In the genomic region with DNA sequence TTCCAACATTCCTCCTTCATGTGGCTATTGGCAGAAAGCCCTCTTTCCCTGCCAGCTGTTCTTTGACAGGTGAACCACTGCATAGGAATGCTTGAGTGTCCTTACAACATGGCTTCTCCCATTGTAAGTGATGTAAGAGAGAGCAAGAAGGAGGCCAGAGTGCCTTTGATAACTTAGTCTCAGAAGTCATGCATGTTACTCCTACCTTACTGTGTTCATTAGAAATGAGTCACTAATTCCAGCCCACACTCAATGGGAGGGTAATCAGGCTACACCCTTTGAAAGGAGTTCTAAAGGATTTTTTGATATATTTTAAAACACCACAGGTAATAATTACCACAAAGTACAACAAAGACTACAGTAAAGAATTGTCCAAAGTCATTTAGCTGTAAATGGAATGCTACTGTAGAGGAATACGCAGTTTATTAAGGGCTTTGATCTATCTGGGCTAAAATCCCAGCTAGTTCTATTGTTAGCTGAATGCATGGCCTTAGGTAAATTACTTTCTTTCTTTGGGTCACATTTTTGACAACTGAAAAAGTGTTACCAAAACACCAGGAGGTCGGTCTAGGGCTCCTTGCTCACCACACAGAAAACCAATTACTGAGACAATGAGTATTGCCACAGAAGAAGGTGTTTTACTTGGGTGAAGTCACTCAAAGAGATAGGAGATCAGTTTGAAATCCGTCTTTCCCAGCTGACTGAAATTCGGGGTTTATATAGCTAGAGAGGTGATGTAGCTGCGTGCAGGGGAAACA, we compare ENCODE assay signal across 15 cellular contexts.
DNase-seq lines count a peak whose midpoint lies in the region; ATAC-seq, FAIRE-seq and TF ChIP-seq lines count a peak whose summit lies in the region.
"Had no signal": no experiment of that assay in that cellular context is flagged by ENCODE, and none has a peak within 500 bp of the region (broad histone marks: within the 10 kb centered on the region; RNA-seq: fewer than 3 reads in every experiment).

No MANE protein-coding gene starts in this region.

- no peak overlapping the region for H3K4me3 ChIP-seq in H1 (ENCODE audit: extremely low read depth in 1 of 4, insufficient read depth in 2 of 4, low read depth in 3 of 4, low read length in 4 of 4)
- H3K4me3 ChIP-seq in left lung: no peak overlapping the region
- H3K4me3 ChIP-seq in effector memory CD4-positive, alpha-beta T cell (ENCODE audit: insufficient read depth, low read depth, low read length, poor library complexity, severe bottlenecking): no peak overlapping the region
- H3K4me3 ChIP-seq in upper lobe of left lung: no peak overlapping the region
- H3K4me3 ChIP-seq: A549, PC-9 had no signal

- ATAC-seq in left lung (peak; percentile 90), GM18867 (IDR thresholded peaks at IDR 0.05; ENCODE audit: unreplicated experiment) (no peak), upper lobe of left lung (ENCODE audit: low FRiP score in 2 of 2) (no peak)
- ATAC-seq: A549 had no signal

- no peak overlapping the region for H3K4me2 ChIP-seq in H1 (ENCODE audit: insufficient read depth in 1 of 2, low read depth in 2 of 2, low read length in 2 of 2)
- H3K4me2 ChIP-seq: A549, PC-9 had no signal

- no peaks in the 10 kb centered on the region for H3K79me1 ChIP-seq in H1 (ENCODE audit: low read depth, low read length)

- intact Hi-C loops in left lung (cut with DNase I): no loop called here

- WGBS in H1 (ENCODE audit: extremely low coverage in 1 of 2, insufficient coverage in 1 of 2, insufficient read length in 1 of 2, insufficient replicate concordance in 2 of 2, low coverage in 1 of 2, low lambda C conversion rate in 2 of 2, missing lambda C conversion rate in 1 of 2), 2 experiments: 85% methylated on average over 5 of the region's 5 CpGs; no CpG with 5 or more reads in 1 of the 2 experiments
- WGBS in upper lobe of left lung, 2 donors: 57 to 65% methylated on average over 5 of the region's 5 CpGs

- H2BK12ac ChIP-seq in H1 (ENCODE audit: low read depth, low read length): no peak overlapping the region

- FAIRE-seq in H1 (lab: Jason Lieb, UNC): no peak
- FAIRE-seq: A549 had no signal

- no peak overlapping the region for H3K23ac ChIP-seq in H1 (ENCODE audit: insufficient read length)

- no peak for TF ChIP-seq POLR2A in H1 (IDR thresholded peaks at IDR 0.05; ENCODE audit: control extremely low read depth in 1 of 2, low read depth in 2 of 2, low read length in 2 of 2)
- no peak for TF ChIP-seq POLR2A in upper lobe of left lung (IDR thresholded peaks at IDR 0.05)

- no peak overlapping the region for H4K5ac ChIP-seq in H1 (ENCODE audit: insufficient read length, low read depth, low read length)

- peak; percentile 4 for DNase-seq in ELF-1 (ENCODE audit: low read depth, low spot score)
- DNase-seq in SW480 (ENCODE audit: low spot score): peak; percentile 13
- no peak for DNase-seq in H1 (ENCODE audit: low read depth in 1 of 2, low spot score in 2 of 2)
- DNase-seq in left lung: no peak
- DNase-seq in activated CD8-positive, alpha-beta memory T cell treated with anti-CD3 and anti-CD28 coated beads, Interleukin-2, amount 50 U/mL, for 4 hours: no peak
- DNase-seq in effector memory CD4-positive, alpha-beta T cell: no peak
- no peak for DNase-seq in upper lobe of left lung
- DNase-seq: DMS153, NCI-H187, NCI-H526 treated with DMSO at 0.1 percent for 48 hours, PC-9 had no signal

- H3K9ac ChIP-seq in H1 (replicated peaks in 1 of 4; ENCODE audit: extremely low read depth in 1 of 4, low read depth in 3 of 4, low read length in 3 of 4): no peak overlapping the region

- H3K56ac ChIP-seq in H1 (replicated peaks; ENCODE audit: insufficient read length, low read depth, low read length): no peak overlapping the region

- no peaks in the 10 kb centered on the region for H3K23me2 ChIP-seq in H1 (ENCODE audit: low read depth, low read length)

- no peaks in the 10 kb centered on the region for H3K9me3 ChIP-seq in H1 (ENCODE audit: insufficient read depth in 2 of 2, low read depth in 1 of 2, low read length in 1 of 2)
- peaks cover 0 to 8% of the 10 kb centered on the region in 2 donors for H3K9me3 ChIP-seq in left lung
- H3K9me3 ChIP-seq in effector memory CD4-positive, alpha-beta T cell (ENCODE audit: control insufficient read depth, low read length): no peaks in the 10 kb centered on the region
- H3K9me3 ChIP-seq in upper lobe of left lung: peaks cover 0 to 8% (median 1%) of the 10 kb centered on the region in 4 donors
- H3K9me3 ChIP-seq: A549 had no signal

- no peak overlapping the region for H2BK20ac ChIP-seq in H1 (ENCODE audit: low read length)

- no peak overlapping the region for H3K14ac ChIP-seq in H1 (ENCODE audit: insufficient read length)

- H3K27me3 ChIP-seq in H1 (replicated peaks in 1 of 4; ENCODE audit: control insufficient read depth in 3 of 4, extremely low read depth in 1 of 4, insufficient read depth in 3 of 4, low read length in 3 of 4) (no peaks in the 10 kb centered on the region), left lung (no peaks in the 10 kb centered on the region), upper lobe of left lung (no peaks in the 10 kb centered on the region)
- no peaks in the 10 kb centered on the region for H3K27me3 ChIP-seq in effector memory CD4-positive, alpha-beta T cell (replicated peaks; ENCODE audit: control insufficient read depth, insufficient read depth, low read length, poor library complexity, severe bottlenecking)

- no peaks in the 10 kb centered on the region for H3K79me2 ChIP-seq in H1 (ENCODE audit: control insufficient read depth in 1 of 2, insufficient read depth in 2 of 2, low read length in 2 of 2)

- no peak overlapping the region for H3K18ac ChIP-seq in H1 (ENCODE audit: extremely low read depth, low read length)

- TF ChIP-seq RAD21 in H1 (IDR thresholded peaks at IDR 0.05 in 1 of 2, conservative IDR thresholded peaks at IDR 0.05 in 1 of 2; ENCODE audit: low read depth in 2 of 2, low read length in 2 of 2): no peak

- H4K20me1 ChIP-seq in H1 (replicated peaks in 1 of 2; ENCODE audit: control insufficient read depth in 1 of 2, insufficient read depth in 2 of 2, low read length in 2 of 2): no peaks in the 10 kb centered on the region

- no peak for TF ChIP-seq CTCF in H1 (IDR thresholded peaks at IDR 0.05; ENCODE audit: control extremely low read depth in 1 of 3, insufficient read depth in 1 of 3, low read depth in 1 of 3, low read length in 3 of 3)
- TF ChIP-seq CTCF in left lung (IDR thresholded peaks at IDR 0.05): no peak
- TF ChIP-seq CTCF in upper lobe of left lung (IDR thresholded peaks at IDR 0.05): no peak

- peaks cover 0 to 7% (median 2%) of the 10 kb centered on the region in 4 experiments; a peak in 2 of 7 replicates for H3K4me1 ChIP-seq in H1 (replicated peaks in 1 of 4; ENCODE audit: control insufficient read depth in 3 of 4, insufficient read depth in 4 of 4, low read length in 3 of 4)
- no peaks in the 10 kb centered on the region for H3K4me1 ChIP-seq in left lung
- H3K4me1 ChIP-seq in effector memory CD4-positive, alpha-beta T cell (ENCODE audit: control insufficient read depth, insufficient read depth, low read length, poor library complexity, severe bottlenecking): no peaks in the 10 kb centered on the region
- no peaks in the 10 kb centered on the region for H3K4me1 ChIP-seq in upper lobe of left lung
- H3K4me1 ChIP-seq: A549 had no signal

- CTCF ChIA-PET in H1 (lab: Charles Lee; ENCODE audit: partially characterized antibody): interaction anchor here (1.0 to 1.6 kb wide), 2 partner anchors 21 to 80 kb away, joined by 3 to 4 read pairs; no protein-coding TSS in a partner anchor

- H2BK15ac ChIP-seq in H1 (ENCODE audit: low read length): no peak overlapping the region

- H2BK5ac ChIP-seq in H1 (ENCODE audit: low read depth, low read length): no peak overlapping the region

- H3K27ac ChIP-seq in H1 (ENCODE audit: low read depth, low read length) (no peak overlapping the region), left lung (no peak overlapping the region), upper lobe of left lung (no peak overlapping the region)
- no peak overlapping the region for H3K27ac ChIP-seq in effector memory CD4-positive, alpha-beta T cell (ENCODE audit: insufficient read depth, low read length, poor library complexity, severe bottlenecking)
- H3K27ac ChIP-seq: A549, C4-2B, HL-60, PC-9 had no signal

- no peak overlapping the region for H2AK5ac ChIP-seq in H1 (ENCODE audit: low read depth, low read length)

- no peak overlapping the region for H4K8ac ChIP-seq in H1 (ENCODE audit: extremely low read depth, insufficient read depth, low read length)

- no peak overlapping the region for H4K91ac ChIP-seq in H1 (replicated peaks; ENCODE audit: insufficient read length, low read length)

- no peak overlapping the region for H3K4ac ChIP-seq in H1 (replicated peaks; ENCODE audit: insufficient read length, low read depth, low read length)

- H2AFZ ChIP-seq in H1 (ENCODE audit: low read length): no peak overlapping the region
- H2AFZ ChIP-seq: PC-9 had no signal

- H2BK120ac ChIP-seq in H1 (replicated peaks; ENCODE audit: low read depth, low read length): no peak overlapping the region

- POLR2A ChIA-PET in H1 (lab: Charles Lee; ENCODE audit: partially characterized antibody): no interaction called here

- no peaks in the 10 kb centered on the region for H3K36me3 ChIP-seq in H1 (ENCODE audit: control insufficient read depth in 2 of 4, insufficient read depth in 4 of 4, low read length in 3 of 4)
- no peaks in the 10 kb centered on the region for H3K36me3 ChIP-seq in left lung
- H3K36me3 ChIP-seq in effector memory CD4-positive, alpha-beta T cell (ENCODE audit: control insufficient read depth, insufficient read depth, low read length): no peaks in the 10 kb centered on the region
- no peaks in the 10 kb centered on the region for H3K36me3 ChIP-seq in upper lobe of left lung

- TF ChIP-seq EP300 in H1 (IDR thresholded peaks at IDR 0.05; ENCODE audit: borderline replicate concordance in 1 of 2, low read depth in 2 of 2, low read length in 2 of 2): no peak
- no peak for TF ChIP-seq EP300 in upper lobe of left lung (IDR thresholded peaks at IDR 0.05)

TF ChIP-seq in H1, 55 proteins besides CTCF, POLR2A, EP300 and RAD21:
- TF ChIP-seq SIN3A (conservative IDR thresholded peaks at IDR 0.05 in 1 of 2, IDR thresholded peaks at IDR 0.05 in 1 of 2; ENCODE audit: low read depth in 1 of 2, low read length in 2 of 2) (0 out of 4 replicates have a peak, but pooled peaks of 1 of the 2 experiments have one; percentile 46), YY1 (IDR thresholded peaks at IDR 0.05; ENCODE audit: low read depth, low read length) (0 out of 2 replicates have a peak, but pooled peaks have one; percentile 55), BRCA1 (IDR thresholded peaks at IDR 0.05; ENCODE audit: low read depth, low read length) (no peak)

Comparison
In these comparisons a context has a peak if more than half of its experiments do, and no peak if none do; other contexts are left out.
1. DNase-seq: peak in ELF-1 (single experiment) and SW480 (single experiment); none in H1 (0 of 2), left lung (0 of 2), activated CD8-positive, alpha-beta memory T cell treated with anti-CD3 and anti-CD28 coated beads, Interleukin-2, amount 50 U/mL, for 4 hours (single experiment), effector memory CD4-positive, alpha-beta T cell (0 of 3) and upper lobe of left lung (0 of 2).